1 cellular context compared by ENCODE assay signal in the genomic region with DNA sequence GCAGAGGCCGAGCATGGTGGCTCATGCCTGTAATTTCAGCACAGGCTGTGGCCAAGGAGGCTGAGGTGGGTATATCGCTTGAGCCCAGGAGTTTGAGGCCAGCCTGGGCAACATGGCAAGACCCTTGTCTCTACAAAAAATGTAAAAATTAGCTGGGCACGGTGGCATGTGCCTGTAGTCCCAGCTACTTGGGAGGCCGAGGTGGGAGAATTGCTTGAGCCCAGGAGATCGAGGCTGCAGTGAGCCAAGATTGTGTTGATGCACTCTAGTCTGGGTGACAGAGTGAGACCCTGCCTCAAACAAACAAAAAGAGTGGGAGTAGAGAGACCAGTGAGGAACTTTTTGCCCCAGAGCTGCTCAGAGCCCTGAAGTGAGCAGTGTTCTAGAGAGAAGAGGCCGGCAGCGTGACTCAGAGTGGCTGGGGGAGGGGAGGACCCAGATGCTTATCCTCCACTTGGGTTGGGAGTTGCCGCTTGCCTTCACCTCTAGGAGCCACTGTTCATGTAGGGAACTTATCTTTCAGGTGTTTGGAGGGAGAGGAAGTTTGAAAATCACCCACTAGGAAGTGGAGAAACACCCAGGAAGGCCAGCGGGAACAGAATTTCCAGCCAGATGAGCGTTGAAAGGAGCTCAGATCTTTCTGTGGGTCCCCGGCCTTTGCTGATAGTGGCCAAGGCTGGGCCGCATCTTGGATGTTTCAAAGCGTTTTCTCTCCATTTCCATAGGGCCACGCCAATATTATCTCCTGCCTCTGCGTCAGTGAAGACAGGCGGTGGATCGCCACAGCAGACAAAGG.
TF ChIP-seq lines count a peak whose summit lies in the region.

No MANE protein-coding gene starts in this region.

TF ChIP-seq in K562, 482 proteins besides CTCF, POLR2A, EP300 and RAD21 (continued from another document):
- TF ChIP-seq, protein P1, sequence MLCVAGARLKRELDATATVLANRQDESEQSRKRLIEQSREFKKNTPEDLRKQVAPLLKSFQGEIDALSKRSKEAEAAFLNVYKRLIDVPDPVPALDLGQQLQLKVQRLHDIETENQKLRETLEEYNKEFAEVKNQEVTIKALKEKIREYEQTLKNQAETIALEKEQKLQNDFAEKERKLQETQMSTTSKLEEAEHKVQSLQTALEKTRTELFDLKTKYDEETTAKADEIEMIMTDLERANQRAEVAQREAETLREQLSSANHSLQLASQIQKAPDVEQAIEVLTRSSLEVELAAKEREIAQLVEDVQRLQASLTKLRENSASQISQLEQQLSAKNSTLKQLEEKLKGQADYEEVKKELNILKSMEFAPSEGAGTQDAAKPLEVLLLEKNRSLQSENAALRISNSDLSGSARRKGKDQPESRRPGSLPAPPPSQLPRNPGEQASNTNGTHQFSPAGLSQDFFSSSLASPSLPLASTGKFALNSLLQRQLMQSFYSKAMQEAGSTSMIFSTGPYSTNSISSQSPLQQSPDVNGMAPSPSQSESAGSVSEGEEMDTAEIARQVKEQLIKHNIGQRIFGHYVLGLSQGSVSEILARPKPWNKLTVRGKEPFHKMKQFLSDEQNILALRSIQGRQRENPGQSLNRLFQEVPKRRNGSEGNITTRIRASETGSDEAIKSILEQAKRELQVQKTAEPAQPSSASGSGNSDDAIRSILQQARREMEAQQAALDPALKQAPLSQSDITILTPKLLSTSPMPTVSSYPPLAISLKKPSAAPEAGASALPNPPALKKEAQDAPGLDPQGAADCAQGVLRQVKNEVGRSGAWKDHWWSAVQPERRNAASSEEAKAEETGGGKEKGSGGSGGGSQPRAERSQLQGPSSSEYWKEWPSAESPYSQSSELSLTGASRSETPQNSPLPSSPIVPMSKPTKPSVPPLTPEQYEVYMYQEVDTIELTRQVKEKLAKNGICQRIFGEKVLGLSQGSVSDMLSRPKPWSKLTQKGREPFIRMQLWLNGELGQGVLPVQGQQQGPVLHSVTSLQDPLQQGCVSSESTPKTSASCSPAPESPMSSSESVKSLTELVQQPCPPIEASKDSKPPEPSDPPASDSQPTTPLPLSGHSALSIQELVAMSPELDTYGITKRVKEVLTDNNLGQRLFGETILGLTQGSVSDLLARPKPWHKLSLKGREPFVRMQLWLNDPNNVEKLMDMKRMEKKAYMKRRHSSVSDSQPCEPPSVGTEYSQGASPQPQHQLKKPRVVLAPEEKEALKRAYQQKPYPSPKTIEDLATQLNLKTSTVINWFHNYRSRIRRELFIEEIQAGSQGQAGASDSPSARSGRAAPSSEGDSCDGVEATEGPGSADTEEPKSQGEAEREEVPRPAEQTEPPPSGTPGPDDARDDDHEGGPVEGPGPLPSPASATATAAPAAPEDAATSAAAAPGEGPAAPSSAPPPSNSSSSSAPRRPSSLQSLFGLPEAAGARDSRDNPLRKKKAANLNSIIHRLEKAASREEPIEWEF (CRISPR knock-in tag; IDR thresholded peaks at IDR 0.05): peak; percentile 71; the same call in 1 of the 2 replicates
- TF ChIP-seq TCF7 (IDR thresholded peaks at IDR 0.05; ENCODE audit: borderline replicate concordance) (no peak), CC2D1A (IDR thresholded peaks at IDR 0.05) (peak; percentile 51; the same call in 1 of the 2 replicates), TSC22D4 (tag; IDR thresholded peaks at IDR 0.05) (no peak), HNRNPUL1 (IDR thresholded peaks at IDR 0.05; ENCODE audit: low read length) (0 out of 2 replicates have a peak, but pooled peaks have one; percentile 29), SETDB1 (IDR thresholded peaks at IDR 0.05; ENCODE audit: low read length) (no peak), ZNF175 (CRISPR knock-in tag; IDR thresholded peaks at IDR 0.05; ENCODE audit: low read depth) (peak; percentile 47; the same call in 1 of the 2 replicates), SNIP1 (IDR thresholded peaks at IDR 0.05; ENCODE audit: low read depth) (no peak), L3MBTL2 (IDR thresholded peaks at IDR 0.05) (peak; percentile 87), ZKSCAN8 (CRISPR knock-in tag; IDR thresholded peaks at IDR 0.05) (peak; percentile 48; the same call in 1 of the 2 replicates), NR3C1 (CRISPR knock-in tag; IDR thresholded peaks at IDR 0.05) (no peak), CHD2 (IDR thresholded peaks at IDR 0.05; ENCODE audit: low read depth, low read length) (peak; percentile 73), NFATC3 (IDR thresholded peaks at IDR 0.05) (0 out of 2 replicates have a peak, but pooled peaks have one; percentile 62)
- TF ChIP-seq, protein P2, sequence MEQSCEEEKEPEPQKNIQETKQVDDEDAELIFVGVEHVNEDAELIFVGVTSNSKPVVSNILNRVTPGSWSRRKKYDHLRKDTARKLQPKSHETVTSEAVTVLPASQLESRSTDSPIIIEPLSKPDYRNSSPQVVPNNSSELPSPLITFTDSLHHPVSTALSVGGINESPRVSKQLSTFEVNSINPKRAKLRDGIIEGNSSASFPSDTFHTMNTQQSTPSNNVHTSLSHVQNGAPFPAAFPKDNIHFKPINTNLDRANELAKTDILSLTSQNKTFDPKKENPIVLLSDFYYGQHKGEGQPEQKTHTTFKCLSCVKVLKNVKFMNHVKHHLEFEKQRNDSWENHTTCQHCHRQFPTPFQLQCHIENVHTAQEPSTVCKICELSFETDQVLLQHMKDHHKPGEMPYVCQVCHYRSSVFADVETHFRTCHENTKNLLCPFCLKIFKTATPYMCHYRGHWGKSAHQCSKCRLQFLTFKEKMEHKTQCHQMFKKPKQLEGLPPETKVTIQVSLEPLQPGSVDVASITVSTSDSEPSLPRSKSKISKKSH (CRISPR knock-in tag; IDR thresholded peaks at IDR 0.05): no peak
- TF ChIP-seq, protein P3, sequence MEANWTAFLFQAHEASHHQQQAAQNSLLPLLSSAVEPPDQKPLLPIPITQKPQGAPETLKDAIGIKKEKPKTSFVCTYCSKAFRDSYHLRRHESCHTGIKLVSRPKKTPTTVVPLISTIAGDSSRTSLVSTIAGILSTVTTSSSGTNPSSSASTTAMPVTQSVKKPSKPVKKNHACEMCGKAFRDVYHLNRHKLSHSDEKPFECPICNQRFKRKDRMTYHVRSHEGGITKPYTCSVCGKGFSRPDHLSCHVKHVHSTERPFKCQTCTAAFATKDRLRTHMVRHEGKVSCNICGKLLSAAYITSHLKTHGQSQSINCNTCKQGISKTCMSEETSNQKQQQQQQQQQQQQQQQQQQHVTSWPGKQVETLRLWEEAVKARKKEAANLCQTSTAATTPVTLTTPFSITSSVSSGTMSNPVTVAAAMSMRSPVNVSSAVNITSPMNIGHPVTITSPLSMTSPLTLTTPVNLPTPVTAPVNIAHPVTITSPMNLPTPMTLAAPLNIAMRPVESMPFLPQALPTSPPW (CRISPR knock-in tag; IDR thresholded peaks at IDR 0.05): peak; percentile 70
- TF ChIP-seq, protein P4, sequence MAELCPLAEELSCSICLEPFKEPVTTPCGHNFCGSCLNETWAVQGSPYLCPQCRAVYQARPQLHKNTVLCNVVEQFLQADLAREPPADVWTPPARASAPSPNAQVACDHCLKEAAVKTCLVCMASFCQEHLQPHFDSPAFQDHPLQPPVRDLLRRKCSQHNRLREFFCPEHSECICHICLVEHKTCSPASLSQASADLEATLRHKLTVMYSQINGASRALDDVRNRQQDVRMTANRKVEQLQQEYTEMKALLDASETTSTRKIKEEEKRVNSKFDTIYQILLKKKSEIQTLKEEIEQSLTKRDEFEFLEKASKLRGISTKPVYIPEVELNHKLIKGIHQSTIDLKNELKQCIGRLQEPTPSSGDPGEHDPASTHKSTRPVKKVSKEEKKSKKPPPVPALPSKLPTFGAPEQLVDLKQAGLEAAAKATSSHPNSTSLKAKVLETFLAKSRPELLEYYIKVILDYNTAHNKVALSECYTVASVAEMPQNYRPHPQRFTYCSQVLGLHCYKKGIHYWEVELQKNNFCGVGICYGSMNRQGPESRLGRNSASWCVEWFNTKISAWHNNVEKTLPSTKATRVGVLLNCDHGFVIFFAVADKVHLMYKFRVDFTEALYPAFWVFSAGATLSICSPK (IDR thresholded peaks at IDR 0.05; ENCODE audit: borderline replicate concordance): no peak
